Comparison of ENCODE assay signal across 8 cellular contexts in genomic region chr4:86935833-86936721, GRCh38. TPM values are rescaled to one million over a fixed set of nuclear protein-coding genes. Genes with fewer than 3 reads are reported as not detected.
DNase-seq lines count a peak whose midpoint lies in the region; ATAC-seq and TF ChIP-seq lines count a peak whose summit lies in the region.

No MANE protein-coding gene starts in this region.

- peak; percentile 74 for DNase-seq in EL
- peak; percentile 54 for DNase-seq in T-helper 9 cell
- peak; percentile 62 for DNase-seq in astrocyte of the hippocampus (ENCODE audit: low read depth, low spot score)
- peak; percentile 92 for DNase-seq in spleen
- DNase-seq in NCI-H2171 treated with DMSO at 0.1 percent for 48 hours (lab: John Stamatoyannopoulos, UW) = no peak

- intact Hi-C loops in spleen (cut with DNase I; ENCODE audit: low total_unique reads) = loop anchor here (5.0 kb wide), 1 partner anchor 71 kb away; no protein-coding TSS in a partner anchor

- H3K27ac ChIP-seq in spleen = peak overlapping the region; percentile 93 to 99 (median 96)

- no peak for TF ChIP-seq CTCF in spleen (IDR thresholded peaks at IDR 0.05 in 8 of 11, conservative IDR thresholded peaks at IDR 0.05 in 3 of 11)

- TF ChIP-seq EP300 in Ishikawa (IDR thresholded peaks at IDR 0.05; ENCODE audit: borderline replicate concordance) = no peak; the same call in 1 of the 2 replicates

- no peaks in the 10 kb centered on the region for H3K27me3 ChIP-seq in spleen (replicated peaks in 1 of 7)

- 2 to 5% (median 3%) methylated on average over 35 to 36 of the region's 36 CpGs for WGBS in spleen, 5 donors

- H3K9me3 ChIP-seq in iPS-18c (ENCODE audit: control insufficient read depth, insufficient read depth, low read length) (no peaks in the 10 kb centered on the region), spleen (no peaks in the 10 kb centered on the region)

- no peak for TF ChIP-seq RAD21 in Ishikawa (IDR thresholded peaks at IDR 0.05; ENCODE audit: low read depth)

- H3K36me3 ChIP-seq in spleen = peaks cover 0 to 3% (median 0%) of the 10 kb centered on the region in 6 donors

- H3K4me1 ChIP-seq in spleen = peaks cover 37 to 72% (median 64%) of the 10 kb centered on the region in 6 donors

- TF ChIP-seq POLR2A in spleen (IDR thresholded peaks at IDR 0.05) = peak in 1 of 3 donors; percentile 57

- peak; percentile 32 for ATAC-seq in GM21576 (IDR thresholded peaks at IDR 0.05; ENCODE audit: unreplicated experiment)

- H3K4me3 ChIP-seq in iPS-18c (ENCODE audit: insufficient read depth, low read depth, low read length) = peak overlapping the region; percentile 88
- peak overlapping the region; percentile 78 to 97 (median 88) for H3K4me3 ChIP-seq in spleen

TF ChIP-seq in Ishikawa, 13 proteins besides CTCF, POLR2A, EP300 and RAD21:
- TF ChIP-seq USF1 (IDR thresholded peaks at IDR 0.05) = no peak
- TF ChIP-seq NFIC (IDR thresholded peaks at IDR 0.05) = peak; percentile 31; the same call in 1 of the 2 replicates
- TF ChIP-seq TCF12 (IDR thresholded peaks at IDR 0.05; ENCODE audit: low read depth) = no peak
- no peak for TF ChIP-seq FOXM1 (IDR thresholded peaks at IDR 0.05; ENCODE audit: borderline replicate concordance, low read depth)
- 0 out of 2 replicates have a peak, but pooled peaks have one; percentile 34 for TF ChIP-seq CREB1 (IDR thresholded peaks at IDR 0.05; ENCODE audit: low read depth)
- TF ChIP-seq YY1 (IDR thresholded peaks at IDR 0.05; ENCODE audit: low read depth) = peak; percentile 52; the same call in 1 of the 2 replicates
- TF ChIP-seq ZBTB7A (IDR thresholded peaks at IDR 0.05; ENCODE audit: low read depth) = no peak
- TF ChIP-seq MAX (IDR thresholded peaks at IDR 0.05) = peak; percentile 73
- TF ChIP-seq TEAD4 (IDR thresholded peaks at IDR 0.05) = 0 out of 2 replicates have a peak, but pooled peaks have one; percentile 23
- TF ChIP-seq TAF1 (IDR thresholded peaks at IDR 0.05; ENCODE audit: low read depth) = peak; percentile 51
TF ChIP-seq in Ishikawa: peak in this region for 6.

RNA-seq across cellular contexts. Expression of gene AFF1, which starts 1.3 kb away (rescaled TPM):
- 100 to 1,000 TPM in 3 of 7 donors, 10 to 100 TPM in 4; 75.4 to 119 (median 99.6) TPM for total RNA-seq in spleen
- polyA plus RNA-seq in spleen = 1 to 10 TPM; 4.4 to 8.2 (median 5.4) TPM

RNA-seq across cellular contexts. Expression of gene C4orf36, which starts 43.9 kb away (rescaled TPM):
- 1 to 10 TPM in 1 of 7 donors, under 1 TPM in 1, not detected in 5; 0.82 to 1.1 TPM for total RNA-seq in spleen
- polyA plus RNA-seq in spleen = under 1 TPM in 1 of 3 donors, not detected in 2; 0.17 TPM
